In genomic region chr21:42807938-42808613, GRCh38 we compare ENCODE assay signal across 2 cellular contexts.
TF ChIP-seq lines count a peak whose summit lies in the region.

No MANE protein-coding gene starts in this region.

TF ChIP-seq in HepG2, 621 proteins besides CTCF, POLR2A, EP300 and RAD21 (continued from another document):
- TF ChIP-seq MTA1 (CRISPR knock-in tag; IDR thresholded peaks at IDR 0.05; ENCODE audit: borderline replicate concordance) (no peak), KDM2A (CRISPR knock-in tag; IDR thresholded peaks at IDR 0.05; ENCODE audit: borderline replicate concordance, low read depth) (no peak)

TF ChIP-seq in K562, 482 proteins besides CTCF, POLR2A, EP300 and RAD21:
- TF ChIP-seq PKNOX1 (IDR thresholded peaks at IDR 0.05), result peak; percentile 40; the same call in 1 of the 2 replicates
- TF ChIP-seq YY1 (IDR thresholded peaks at IDR 0.05; ENCODE audit: borderline replicate concordance in 1 of 3, control insufficient read depth in 1 of 3, extremely low read depth in 1 of 3, insufficient read depth in 3 of 3, insufficient read length in 1 of 3, insufficient replicate concordance in 2 of 3, low read depth in 1 of 3, low read length in 2 of 3), result peak in 1 of 3 experiments; percentile 37
- TF ChIP-seq MNT (conservative IDR thresholded peaks at IDR 0.05), result 0 out of 4 replicates have a peak, but pooled peaks of 1 of the 2 experiments have one; percentile 16
- no peak for TF ChIP-seq RBM34 (IDR thresholded peaks at IDR 0.05; ENCODE audit: borderline replicate concordance, insufficient read depth, low read length)
